In genomic region chr6:1068068-1068467, GRCh38 we compare ENCODE assay signal across 16 cellular contexts.
A peak's percentile ranks its signal among the peaks of the same experiment; 100 is the strongest.
DNase-seq lines count a peak whose midpoint lies in the region; ATAC-seq, FAIRE-seq and TF ChIP-seq lines count a peak whose summit lies in the region.
"Had no signal": no experiment of that assay in that cellular context is flagged by ENCODE, and none has a peak within 500 bp of the region (broad histone marks: within the 10 kb centered on the region; RNA-seq: fewer than 3 reads in every experiment).

No MANE protein-coding gene starts in this region.

- no peaks in the 10 kb centered on the region for H3K79me2 ChIP-seq in astrocyte (ENCODE audit: insufficient read depth, low read length)

- H2AFZ ChIP-seq in IMR-90 (replicated peaks; ENCODE audit: low read length, poor library complexity) (no peak overlapping the region), astrocyte (ENCODE audit: low read depth, low read length) (no peak overlapping the region)

- H3K9ac ChIP-seq in IMR-90 (ENCODE audit: low read depth, low read length): no peak overlapping the region
- no peak overlapping the region for H3K9ac ChIP-seq in astrocyte (ENCODE audit: low read length)
- H3K9ac ChIP-seq: BLaER1 had no signal

- in situ Hi-C loops in IMR-90 (cut with MboI; ENCODE audit: low sequenced_read_pairs): no loop called here

- H3K4me1 Mint-ChIP-seq in astrocyte (ENCODE audit: low read depth, unreplicated experiment): peaks cover 4% of the 10 kb centered on the region
- no peaks in the 10 kb centered on the region for H3K4me1 Mint-ChIP-seq in CD4-positive, alpha-beta memory T cell

- H2AK9ac ChIP-seq in IMR-90 (replicated peaks; ENCODE audit: low read depth, low read length, poor library complexity): no peak overlapping the region

- H2AK5ac ChIP-seq in IMR-90 (ENCODE audit: low read depth, low read length): no peak overlapping the region; the same call in 1 of the 2 replicates

- no peak overlapping the region for H3K27ac Mint-ChIP-seq in astrocyte (ENCODE audit: unreplicated experiment)
- no peak overlapping the region for H3K27ac Mint-ChIP-seq in CD4-positive, alpha-beta memory T cell

- no peak overlapping the region for H3K4ac ChIP-seq in IMR-90 (ENCODE audit: low read depth, low read length)

- H3K79me1 ChIP-seq in IMR-90 (ENCODE audit: low read depth in 1 of 2, low read length in 2 of 2): no peaks in the 10 kb centered on the region

- H3K4me1 ChIP-seq in IMR-90 (ENCODE audit: control insufficient read depth, insufficient read depth, low read length) (peaks cover 19% of the 10 kb centered on the region), astrocyte (ENCODE audit: insufficient read depth, low read length) (no peaks in the 10 kb centered on the region)
- no peaks in the 10 kb centered on the region for H3K4me1 ChIP-seq in CD4-positive, alpha-beta memory T cell (ENCODE audit: insufficient read depth, low read length)
- H3K4me1 ChIP-seq: BLaER1, HAP-1, Peyer's patch had no signal

- POLR2A ChIA-PET in IMR-90 (lab: Charles Lee; ENCODE audit: unreplicated experiment): no interaction called here
- POLR2A ChIA-PET in CD4-positive, alpha-beta memory T cell (lab: Charles Lee; ENCODE audit: partially characterized antibody): no interaction called here

- peaks cover 5% of the 10 kb centered on the region for H3K9me1 ChIP-seq in IMR-90 (ENCODE audit: insufficient read depth, low read length)

- no peak overlapping the region for H3K23ac ChIP-seq in IMR-90 (ENCODE audit: low read depth, low read length)

- H3K9me3 ChIP-seq in IMR-90 (ENCODE audit: control insufficient read depth, insufficient read depth, low read length) (no peaks in the 10 kb centered on the region), astrocyte (ENCODE audit: insufficient read depth, low read depth, low read length) (no peaks in the 10 kb centered on the region)
- no peaks in the 10 kb centered on the region for H3K9me3 ChIP-seq in CD4-positive, alpha-beta memory T cell (ENCODE audit: control insufficient read depth in 1 of 2, low read length in 2 of 2)
- H3K9me3 ChIP-seq: BLaER1, HAP-1, Peyer's patch had no signal

- H3K56ac ChIP-seq in IMR-90 (ENCODE audit: extremely low read depth, insufficient read depth, low read length): no peak overlapping the region

- no peak overlapping the region for H3K18ac ChIP-seq in IMR-90 (ENCODE audit: low read depth, low read length)

- TF ChIP-seq CTCF in IMR-90 (conservative IDR thresholded peaks at IDR 0.05; ENCODE audit: low read depth, low read length) (no peak), astrocyte (IDR thresholded peaks at IDR 0.05; ENCODE audit: insufficient read depth, low read depth, low read length) (no peak)

- H3K4me2 ChIP-seq in IMR-90 (ENCODE audit: low read depth, low read length) (no peak overlapping the region), astrocyte (ENCODE audit: low read length) (no peak overlapping the region)
- H3K4me2 ChIP-seq: BLaER1 had no signal

- H3K36me3 ChIP-seq in IMR-90 (ENCODE audit: control insufficient read depth, insufficient read depth, low read length) (no peaks in the 10 kb centered on the region), astrocyte (ENCODE audit: insufficient read depth, low read length) (no peaks in the 10 kb centered on the region)
- no peaks in the 10 kb centered on the region for H3K36me3 ChIP-seq in CD4-positive, alpha-beta memory T cell (ENCODE audit: insufficient read depth, low read length)
- H3K36me3 ChIP-seq: BLaER1, HAP-1, Peyer's patch had no signal

- no peak overlapping the region for H3K14ac ChIP-seq in IMR-90 (replicated peaks; ENCODE audit: low read depth, low read length)

- BruUV-seq in IMR-90 (replicated peaks; lab: Mats Ljungman, UMichigan): no TSS peak

- H4K8ac ChIP-seq in IMR-90 (ENCODE audit: low read depth in 2 of 2, low read length in 2 of 2): no peak overlapping the region

- no peak overlapping the region for H3K4me3 Mint-ChIP-seq in astrocyte (ENCODE audit: unreplicated experiment)
- no peak overlapping the region for H3K4me3 Mint-ChIP-seq in CD4-positive, alpha-beta memory T cell

- no peak overlapping the region for H2BK15ac ChIP-seq in IMR-90 (ENCODE audit: low read depth, low read length)

- no peak overlapping the region for H2BK5ac ChIP-seq in IMR-90 (ENCODE audit: low read depth, low read length, poor library complexity, severe bottlenecking)

- peaks cover 30% of the 10 kb centered on the region for H3K27me3 Mint-ChIP-seq in astrocyte (ENCODE audit: low read depth, unreplicated experiment)
- H3K27me3 Mint-ChIP-seq in CD4-positive, alpha-beta memory T cell: peaks cover 6 to 12% of the 10 kb centered on the region in 2 donors

- peaks cover 2% of the 10 kb centered on the region for H3K9me3 Mint-ChIP-seq in astrocyte (ENCODE audit: unreplicated experiment)
- no peaks in the 10 kb centered on the region for H3K9me3 Mint-ChIP-seq in CD4-positive, alpha-beta memory T cell

- no peak overlapping the region for H4K91ac ChIP-seq in IMR-90 (ENCODE audit: insufficient read depth, low read depth, low read length)

- no peak overlapping the region for H4K5ac ChIP-seq in IMR-90 (ENCODE audit: low read depth, low read length)

- intact Hi-C loops in IMR-90 (cut with micrococcal nuclease): no loop called here
- intact Hi-C loops in CD4-positive, alpha-beta memory T cell (cut with micrococcal nuclease): no loop called here

- peak overlapping the region; percentile 92; the same call in 1 of the 2 replicates for H2BK120ac ChIP-seq in IMR-90 (ENCODE audit: low read depth, low read length)

- DNase-seq in IMR-90 (peak; percentile 73), astrocyte (ENCODE audit: low read depth) (peak; percentile 14), iris pigment epithelial cell (ENCODE audit: low read depth) (peak; percentile 68), anterior cingulate cortex (lab: John Stamatoyannopoulos, UW) (no peak)
- no peak for DNase-seq in CD4-positive, alpha-beta memory T cell
- DNase-seq: KBM-7, NCI-H1105 treated with DMSO at 0.1 percent for 48 hours, NCI-H2029, NCI-H2171 treated with DMSO at 0.1 percent for 48 hours, NCI-H510A, Peyer's patch, SHP77 treated with DMSO at 0.1 percent for 48 hours had no signal

- no peak overlapping the region for H3K27ac ChIP-seq in IMR-90 (ENCODE audit: insufficient read depth, low read length)
- H3K27ac ChIP-seq in astrocyte (ENCODE audit: low read depth, low read length): no peak overlapping the region
- no peak overlapping the region for H3K27ac ChIP-seq in CD4-positive, alpha-beta memory T cell (ENCODE audit: low read depth, low read length)
- H3K27ac ChIP-seq: BLaER1, Peyer's patch had no signal

- WGBS in IMR-90 (ENCODE audit: extremely low coverage in 2 of 2, insufficient read length in 1 of 2), 2 experiments: no CpG with 5 or more reads among the region's 7 CpGs

- TF ChIP-seq POLR2A in IMR-90 (IDR thresholded peaks at IDR 0.05; ENCODE audit: low read depth, low read length): no peak

- no peaks in the 10 kb centered on the region for H3K36me3 Mint-ChIP-seq in astrocyte (ENCODE audit: low read depth, unreplicated experiment)
- no peaks in the 10 kb centered on the region for H3K36me3 Mint-ChIP-seq in CD4-positive, alpha-beta memory T cell

- ATAC-seq in IMR-90 (ENCODE audit: low read depth): no peak
- ATAC-seq in HG03571 (IDR thresholded peaks at IDR 0.05; ENCODE audit: unreplicated experiment): no peak
- no peak for ATAC-seq in GM18870 (IDR thresholded peaks at IDR 0.05; ENCODE audit: unreplicated experiment)

- H3K27me3 ChIP-seq in IMR-90 (ENCODE audit: control insufficient read depth, insufficient read depth, low read length) (no peaks in the 10 kb centered on the region; the same call in 1 of the 2 replicates), astrocyte (ENCODE audit: insufficient read depth, low read length) (peaks cover 20% of the 10 kb centered on the region)
- H3K27me3 ChIP-seq in CD4-positive, alpha-beta memory T cell (ENCODE audit: insufficient read depth, low read length): peaks cover 7% of the 10 kb centered on the region
- H3K27me3 ChIP-seq: BLaER1, Peyer's patch had no signal

- H3K4me3 ChIP-seq in IMR-90 (ENCODE audit: insufficient read depth, low read depth, low read length) (no peak overlapping the region), astrocyte (ENCODE audit: insufficient read depth, low read depth, low read length) (no peak overlapping the region)
- no peak overlapping the region for H3K4me3 ChIP-seq in CD4-positive, alpha-beta memory T cell (ENCODE audit: low read length in 2 of 2)
- H3K4me3 ChIP-seq: BLaER1, HAP-1, Peyer's patch had no signal

- FAIRE-seq in astrocyte (lab: Jason Lieb, UNC): no peak

- H4K20me1 ChIP-seq in IMR-90 (ENCODE audit: insufficient read depth, low read length): no peaks in the 10 kb centered on the region
- no peaks in the 10 kb centered on the region for H4K20me1 ChIP-seq in astrocyte (ENCODE audit: insufficient read depth, low read length)
- H4K20me1 ChIP-seq: BLaER1 had no signal

- dilution Hi-C loops in IMR-90 (cut with HindIII; ENCODE audit: low sequenced_read_pairs, unreplicated experiment): no loop called here

- peak overlapping the region; percentile 58; the same call in 1 of the 2 replicates for H2BK20ac ChIP-seq in IMR-90 (ENCODE audit: low read depth, low read length)

- CTCF ChIA-PET in IMR-90 (lab: Yijun Ruan, JAX): no interaction called here
- CTCF ChIA-PET in CD4-positive, alpha-beta memory T cell (lab: Charles Lee; ENCODE audit: partially characterized antibody): no interaction called here

- TF ChIP-seq RAD21 in IMR-90 (IDR thresholded peaks at IDR 0.05; ENCODE audit: low read length): no peak

TF ChIP-seq in IMR-90, 13 proteins besides CTCF, POLR2A, EP300 and RAD21:
- TF ChIP-seq FOS (IDR thresholded peaks at IDR 0.05; ENCODE audit: low read depth, low read length) (peak; percentile 23; the same call in 1 of the 2 replicates), BHLHE40 (IDR thresholded peaks at IDR 0.05; ENCODE audit: low read depth, low read length) (peak; percentile 92), ELK1 (IDR thresholded peaks at IDR 0.05; ENCODE audit: borderline replicate concordance, low read depth, low read length) (no peak), USF2 (IDR thresholded peaks at IDR 0.05; ENCODE audit: low read depth, low read length) (0 out of 2 replicates have a peak, but pooled peaks have one; percentile 10)

Comparison
In these comparisons a context has a peak if more than half of its experiments do, and no peak if none do; other contexts are left out.
1. DNase-seq: peak in IMR-90 (single experiment), astrocyte (single experiment) and iris pigment epithelial cell (single experiment); none in anterior cingulate cortex (0 of 58) and CD4-positive, alpha-beta memory T cell (0 of 5).